16 cellular contexts compared by ENCODE assay signal in genomic region chr5:179873176-179873575, GRCh38. TPM values are rescaled to one million over a fixed set of nuclear protein-coding genes. Genes with fewer than 3 reads are reported as not detected.
DNase-seq lines count a peak whose midpoint lies in the region; ATAC-seq, FAIRE-seq and TF ChIP-seq lines count a peak whose summit lies in the region.
"Had no signal": no experiment of that assay in that cellular context is flagged by ENCODE, and none has a peak within 500 bp of the region (broad histone marks: within the 10 kb centered on the region; RNA-seq: fewer than 3 reads in every experiment).

No MANE protein-coding gene starts in this region.

- no peaks in the 10 kb centered on the region; a peak in 1 of 4 replicates for H3K79me1 ChIP-seq in IMR-90 (ENCODE audit: low read depth in 1 of 2, low read length in 2 of 2)

- H2BK20ac ChIP-seq in IMR-90 (ENCODE audit: low read depth, low read length) = no peak overlapping the region

- H4K91ac ChIP-seq in IMR-90 (ENCODE audit: insufficient read depth, low read depth, low read length) = no peak overlapping the region

- H4K8ac ChIP-seq in IMR-90 (ENCODE audit: low read depth in 2 of 2, low read length in 2 of 2) = no peak overlapping the region

- no peak overlapping the region for H3K4me2 ChIP-seq in IMR-90 (ENCODE audit: low read depth, low read length)
- H3K4me2 ChIP-seq: BLaER1 treated with 17β-estradiol and CSF1 and Interleukin-3, amounts not matched to agents 10 nM and 100 nM had no signal

- no peak overlapping the region for H3K9ac ChIP-seq in IMR-90 (ENCODE audit: low read depth, low read length)
- H3K9ac ChIP-seq in kidney (ENCODE audit: low read length in 2 of 2) = no peak overlapping the region
- H3K9ac ChIP-seq: BLaER1 treated with 17β-estradiol and CSF1 and Interleukin-3, amounts not matched to agents 10 nM and 100 nM had no signal

- no peak overlapping the region for H3K4ac ChIP-seq in IMR-90 (ENCODE audit: low read depth, low read length)

- dilution Hi-C loops in IMR-90 (cut with HindIII; ENCODE audit: low sequenced_read_pairs, unreplicated experiment) = no loop called here

- no peak overlapping the region for H3K56ac ChIP-seq in IMR-90 (ENCODE audit: extremely low read depth, insufficient read depth, low read length)

- H2BK15ac ChIP-seq in IMR-90 (ENCODE audit: low read depth, low read length) = no peak overlapping the region

- FAIRE-seq in kidney (lab: Jason Lieb, UNC) = no peak
- FAIRE-seq: GM12878, GM18507 had no signal

- no peak overlapping the region for H3K23ac ChIP-seq in IMR-90 (ENCODE audit: low read depth, low read length)

- in situ Hi-C loops in IMR-90 (cut with MboI; ENCODE audit: low sequenced_read_pairs) = no loop called here

- no peak overlapping the region for H2AK5ac ChIP-seq in IMR-90 (ENCODE audit: low read depth, low read length)

- ATAC-seq in activated CD8-positive, alpha-beta T cell treated with anti-CD3 and anti-CD28 coated beads for 36 hours = peak; percentile 13
- no peak for ATAC-seq in activated CD8-positive, alpha-beta T cell treated with anti-CD3 and anti-CD28 coated beads, Interleukin-2, amount 10 ng/mL, durations not matched to agents 7 days and 5 days
- ATAC-seq in IMR-90 (ENCODE audit: low read depth) = no peak
- ATAC-seq: GM12878, HCT116 had no signal

- H3K9me3 ChIP-seq in IMR-90 (ENCODE audit: control insufficient read depth, insufficient read depth, low read length) (no peaks in the 10 kb centered on the region), kidney (ENCODE audit: control insufficient read depth in 1 of 2, low read length in 2 of 2) (no peaks in the 10 kb centered on the region), testis (no peaks in the 10 kb centered on the region)
- H3K9me3 ChIP-seq: BLaER1 treated with 17β-estradiol and CSF1 and Interleukin-3, amounts not matched to agents 10 nM and 100 nM had no signal

- H2AK9ac ChIP-seq in IMR-90 (replicated peaks; ENCODE audit: low read depth, low read length, poor library complexity) = peak overlapping the region; percentile 31

- no peak for TF ChIP-seq RAD21 in IMR-90 (IDR thresholded peaks at IDR 0.05; ENCODE audit: low read length)

- H4K5ac ChIP-seq in IMR-90 (ENCODE audit: low read depth, low read length) = no peak overlapping the region

- peaks cover 69% of the 10 kb centered on the region for H3K36me3 ChIP-seq in IMR-90 (ENCODE audit: control insufficient read depth, insufficient read depth, low read length)
- peaks cover 23 to 27% of the 10 kb centered on the region in 2 donors for H3K36me3 ChIP-seq in kidney (ENCODE audit: control insufficient read depth in 1 of 2, insufficient read depth in 2 of 2, low read length in 2 of 2)
- no peaks in the 10 kb centered on the region for H3K36me3 ChIP-seq in testis (ENCODE audit: low read depth, missing control alignments)

- no peak overlapping the region for H2BK5ac ChIP-seq in IMR-90 (ENCODE audit: low read depth, low read length, poor library complexity, severe bottlenecking)

- H3K27me3 Mint-ChIP-seq in activated CD8-positive, alpha-beta T cell treated with anti-CD3 and anti-CD28 coated beads for 36 hours = no peaks in the 10 kb centered on the region
- no peaks in the 10 kb centered on the region for H3K27me3 Mint-ChIP-seq in activated CD8-positive, alpha-beta T cell treated with anti-CD3 and anti-CD28 coated beads, Interleukin-2, amount 10 ng/mL, durations not matched to agents 7 days and 5 days (ENCODE audit: low read depth)
- H3K27me3 Mint-ChIP-seq: CD4-positive, alpha-beta T cell had no signal

- H3K27ac ChIP-seq in IMR-90 (ENCODE audit: insufficient read depth, low read length) (no peak overlapping the region), kidney (ENCODE audit: low read depth in 2 of 2, low read length in 2 of 2) (no peak overlapping the region), testis (no peak overlapping the region), RWPE1 (no peak overlapping the region)
- H3K27ac ChIP-seq: BLaER1 treated with 17β-estradiol and CSF1 and Interleukin-3, amounts not matched to agents 10 nM and 100 nM; HL-60 had no signal

- no peaks in the 10 kb centered on the region for H4K20me1 ChIP-seq in IMR-90 (ENCODE audit: insufficient read depth, low read length)

- H3K27ac Mint-ChIP-seq in activated CD8-positive, alpha-beta T cell treated with anti-CD3 and anti-CD28 coated beads for 36 hours = no peak overlapping the region
- no peak overlapping the region for H3K27ac Mint-ChIP-seq in activated CD8-positive, alpha-beta T cell treated with anti-CD3 and anti-CD28 coated beads, Interleukin-2, amount 10 ng/mL, durations not matched to agents 7 days and 5 days
- H3K27ac Mint-ChIP-seq: CD4-positive, alpha-beta T cell had no signal

- no peaks in the 10 kb centered on the region for H3K27me3 ChIP-seq in IMR-90 (ENCODE audit: control insufficient read depth, insufficient read depth, low read length)
- H3K27me3 ChIP-seq in testis = no peaks in the 10 kb centered on the region
- H3K27me3 ChIP-seq: BLaER1 treated with 17β-estradiol and CSF1 and Interleukin-3, amounts not matched to agents 10 nM and 100 nM had no signal

- no peak for TF ChIP-seq POLR2A in IMR-90 (IDR thresholded peaks at IDR 0.05; ENCODE audit: low read depth, low read length)
- TF ChIP-seq POLR2A in testis (IDR thresholded peaks at IDR 0.05) = no peak

- no peaks in the 10 kb centered on the region for H3K9me3 Mint-ChIP-seq in activated CD8-positive, alpha-beta T cell treated with anti-CD3 and anti-CD28 coated beads for 36 hours
- H3K9me3 Mint-ChIP-seq in activated CD8-positive, alpha-beta T cell treated with anti-CD3 and anti-CD28 coated beads, Interleukin-2, amount 10 ng/mL, durations not matched to agents 7 days and 5 days (ENCODE audit: insufficient read depth) = no peaks in the 10 kb centered on the region
- H3K9me3 Mint-ChIP-seq: CD4-positive, alpha-beta T cell had no signal

- H3K4me3 ChIP-seq in IMR-90 (ENCODE audit: insufficient read depth, low read depth, low read length) (no peak overlapping the region), kidney (ENCODE audit: low read length in 2 of 2) (no peak overlapping the region), testis (no peak overlapping the region)
- H3K4me3 ChIP-seq: BLaER1 treated with 17β-estradiol and CSF1 and Interleukin-3, amounts not matched to agents 10 nM and 100 nM; GM12878 had no signal

- H3K9me1 ChIP-seq in IMR-90 (ENCODE audit: insufficient read depth, low read length) = no peaks in the 10 kb centered on the region

- WGBS in IMR-90 (ENCODE audit: extremely low coverage in 2 of 2, insufficient read length in 1 of 2), 2 experiments = 100% methylated on average over 2 of the region's 9 CpGs; no CpG with 5 or more reads in 1 of the 2 experiments
- 88 to 100% methylated on average over 1 to 9 of the region's 9 CpGs for WGBS in testis, 2 donors

- no peak overlapping the region for H3K4me3 Mint-ChIP-seq in activated CD8-positive, alpha-beta T cell treated with anti-CD3 and anti-CD28 coated beads for 36 hours
- H3K4me3 Mint-ChIP-seq in activated CD8-positive, alpha-beta T cell treated with anti-CD3 and anti-CD28 coated beads, Interleukin-2, amount 10 ng/mL, durations not matched to agents 7 days and 5 days = no peak overlapping the region
- H3K4me3 Mint-ChIP-seq: CD4-positive, alpha-beta T cell had no signal

- H3K36me3 Mint-ChIP-seq in activated CD8-positive, alpha-beta T cell treated with anti-CD3 and anti-CD28 coated beads for 36 hours (ENCODE audit: low read depth) = peaks cover 23% of the 10 kb centered on the region
- peaks cover 18% of the 10 kb centered on the region for H3K36me3 Mint-ChIP-seq in activated CD8-positive, alpha-beta T cell treated with anti-CD3 and anti-CD28 coated beads, Interleukin-2, amount 10 ng/mL, durations not matched to agents 7 days and 5 days (ENCODE audit: low read depth)

- H2AFZ ChIP-seq in IMR-90 (replicated peaks; ENCODE audit: low read length, poor library complexity) = no peak overlapping the region

- no peak overlapping the region for H2BK120ac ChIP-seq in IMR-90 (ENCODE audit: low read depth, low read length)

- no peaks in the 10 kb centered on the region for H3K4me1 ChIP-seq in IMR-90 (ENCODE audit: control insufficient read depth, insufficient read depth, low read length)
- peaks cover 0 to 2% of the 10 kb centered on the region in 2 donors for H3K4me1 ChIP-seq in kidney (ENCODE audit: control insufficient read depth in 1 of 2, insufficient read depth in 1 of 2, low read depth in 1 of 2, low read length in 2 of 2)
- H3K4me1 ChIP-seq in testis = peaks cover 4% of the 10 kb centered on the region

- POLR2A ChIA-PET in activated CD8-positive, alpha-beta T cell treated with anti-CD3 and anti-CD28 coated beads for 36 hours (lab: Charles Lee) = interaction anchor here (1.5 kb wide), 1 partner anchor 9 kb away, joined by 5 read pairs; no protein-coding TSS in a partner anchor
- POLR2A ChIA-PET in activated CD8-positive, alpha-beta T cell treated with anti-CD3 and anti-CD28 coated beads, Interleukin-2, amount 10 ng/mL, durations not matched to agents 7 days and 5 days (lab: Charles Lee) = no interaction called here
- POLR2A ChIA-PET in IMR-90 (lab: Charles Lee; ENCODE audit: unreplicated experiment) = no interaction called here
- POLR2A ChIA-PET in RWPE1 (lab: Yijun Ruan, JAX; ENCODE audit: low non-redundant PET) = no interaction called here

- no peaks in the 10 kb centered on the region for H3K4me1 Mint-ChIP-seq in activated CD8-positive, alpha-beta T cell treated with anti-CD3 and anti-CD28 coated beads for 36 hours (ENCODE audit: low read depth)
- no peaks in the 10 kb centered on the region for H3K4me1 Mint-ChIP-seq in activated CD8-positive, alpha-beta T cell treated with anti-CD3 and anti-CD28 coated beads, Interleukin-2, amount 10 ng/mL, durations not matched to agents 7 days and 5 days (ENCODE audit: low read depth)

- TF ChIP-seq CTCF in activated CD8-positive, alpha-beta T cell treated with anti-CD3 and anti-CD28 coated beads for 36 hours (IDR thresholded peaks at IDR 0.05) = no peak
- TF ChIP-seq CTCF in IMR-90 (conservative IDR thresholded peaks at IDR 0.05; ENCODE audit: low read depth, low read length) (no peak), kidney (IDR thresholded peaks at IDR 0.05; ENCODE audit: borderline replicate concordance, extremely low read depth, insufficient read depth) (no peak), testis (IDR thresholded peaks at IDR 0.05) (no peak), RWPE1 (conservative IDR thresholded peaks at IDR 0.05; ENCODE audit: low read depth) (no peak)

- no TSS peak for BruUV-seq in IMR-90 (replicated peaks; lab: Mats Ljungman, UMichigan)

- CTCF ChIA-PET in activated CD8-positive, alpha-beta T cell treated with anti-CD3 and anti-CD28 coated beads for 36 hours (lab: Charles Lee) = interaction anchor here (1.1 kb wide), 1 partner anchor 8 kb away, joined by 3 read pairs; no protein-coding TSS in a partner anchor
- CTCF ChIA-PET in activated CD8-positive, alpha-beta T cell treated with anti-CD3 and anti-CD28 coated beads, Interleukin-2, amount 10 ng/mL, durations not matched to agents 7 days and 5 days (lab: Charles Lee) = no interaction called here
- CTCF ChIA-PET in IMR-90 (lab: Yijun Ruan, JAX) (no interaction called here), RWPE1 (lab: Yijun Ruan, JAX) (interaction anchor here (0.7 kb wide), 1 partner anchor 452 kb away, joined by 3 read pairs; no protein-coding TSS in a partner anchor)

- no peak overlapping the region for H3K18ac ChIP-seq in IMR-90 (ENCODE audit: low read depth, low read length)

- H3K14ac ChIP-seq in IMR-90 (replicated peaks; ENCODE audit: low read depth, low read length) = no peak overlapping the region

- no peak for DNase-seq in activated CD8-positive, alpha-beta T cell treated with anti-CD3 and anti-CD28 coated beads for 36 hours
- no peak for DNase-seq in activated CD8-positive, alpha-beta T cell treated with anti-CD3 and anti-CD28 coated beads, Interleukin-2, amount 10 ng/mL, durations not matched to agents 7 days and 5 days
- DNase-seq in IMR-90 = no peak
- peak; percentile 56 for DNase-seq in kidney
- no peak for DNase-seq in testis
- no peak for DNase-seq in germinal center (ENCODE audit: low spot score)
- DNase-seq in RWPE1 (ENCODE audit: low spot score) = no peak
- DNase-seq: ACHN; Calu3; CD4-positive, alpha-beta T cell; DMS79 had no signal

- intact Hi-C loops in activated CD8-positive, alpha-beta T cell treated with anti-CD3 and anti-CD28 coated beads for 36 hours (cut with micrococcal nuclease) = no loop called here
- intact Hi-C loops in IMR-90 (cut with micrococcal nuclease) = no loop called here
- intact Hi-C loops in kidney (cut with DNase I) = no loop called here
- intact Hi-C loops in testis (cut with DNase I; ENCODE audit: low total_unique reads) = no loop called here

RNA-seq across cellular contexts. Expression of gene MRNIP, which starts 14.6 kb away (rescaled TPM):
- total RNA-seq in activated CD8-positive, alpha-beta T cell treated with anti-CD3 and anti-CD28 coated beads for 36 hours = 10 to 100 TPM; 19.8 to 21.5 TPM
- total RNA-seq in activated CD8-positive, alpha-beta T cell treated with anti-CD3 and anti-CD28 coated beads, Interleukin-2, amount 10 ng/mL, durations not matched to agents 7 days and 5 days = 10 to 100 TPM; 16.1 to 17.1 TPM
- total RNA-seq in IMR-90 (2012; rRNA removed) (6.6 and 7.2 TPM in 2 replicates), kidney (36.6 TPM), testis (10 to 100 TPM; 58.7 to 61.4 TPM)
- polyA plus RNA-seq in IMR-90 (2012; rRNA removed) (20.3 and 24.7 TPM in 2 replicates), kidney (ENCODE audit: insufficient read depth, low read depth, low replicate concordance) (25.3 TPM), testis (ENCODE audit: insufficient read depth, low read depth, low replicate concordance) (34.9 TPM)
- polyA plus RNA-seq in IMR-90 (2012; cell fraction: cytosol; rRNA removed) = 9.9 and 11.2 TPM in 2 replicates
- polyA plus RNA-seq in IMR-90 (2012; cell fraction: nucleus; rRNA removed; ENCODE audit: low replicate concordance) = 140 and 168 TPM in 2 replicates

RNA-seq across cellular contexts. Expression of gene TBC1D9B, which starts 34.5 kb away (rescaled TPM):
- total RNA-seq in activated CD8-positive, alpha-beta T cell treated with anti-CD3 and anti-CD28 coated beads for 36 hours = 10 to 100 TPM; 92.4 to 94.6 TPM
- total RNA-seq in activated CD8-positive, alpha-beta T cell treated with anti-CD3 and anti-CD28 coated beads, Interleukin-2, amount 10 ng/mL, durations not matched to agents 7 days and 5 days = 10 to 100 TPM; 70.5 to 72.7 TPM
- total RNA-seq in IMR-90 (2012; rRNA removed) (18.3 and 58.6 TPM in 2 replicates), kidney (117 TPM), testis (100 to 1,000 TPM; 122 to 134 TPM)
- polyA plus RNA-seq in IMR-90 (2012; rRNA removed) (78.1 and 83.8 TPM in 2 replicates), kidney (ENCODE audit: insufficient read depth, low read depth, low replicate concordance) (49.5 TPM), testis (ENCODE audit: insufficient read depth, low read depth, low replicate concordance) (76.1 TPM)
- polyA plus RNA-seq in IMR-90 (2012; cell fraction: cytosol; rRNA removed) = 56.2 and 71.1 TPM in 2 replicates
- polyA plus RNA-seq in IMR-90 (2012; cell fraction: nucleus; rRNA removed; ENCODE audit: low replicate concordance) = 222 and 379 TPM in 2 replicates

RNA-seq across cellular contexts. Expression of gene SQSTM1, which starts 52.5 kb away (rescaled TPM):
- total RNA-seq in activated CD8-positive, alpha-beta T cell treated with anti-CD3 and anti-CD28 coated beads for 36 hours = 100 to 1,000 TPM; 105 to 123 TPM
- total RNA-seq in activated CD8-positive, alpha-beta T cell treated with anti-CD3 and anti-CD28 coated beads, Interleukin-2, amount 10 ng/mL, durations not matched to agents 7 days and 5 days = 100 to 1,000 TPM in 1 of 2 experiments, 10 to 100 TPM in 1; 100.0 to 102 TPM
- 168 and 184 TPM in 2 replicates for total RNA-seq in IMR-90 (2012; rRNA removed)
- 152 and 201 TPM in 2 replicates for polyA plus RNA-seq in IMR-90 (2012; rRNA removed)
- polyA plus RNA-seq in IMR-90 (2012; cell fraction: cytosol; rRNA removed) = 153 and 219 TPM in 2 replicates
- 377 and 407 TPM in 2 replicates for polyA plus RNA-seq in IMR-90 (2012; cell fraction: nucleus; rRNA removed; ENCODE audit: low replicate concordance)
- 249 TPM for total RNA-seq in kidney
- polyA plus RNA-seq in kidney (ENCODE audit: insufficient read depth, low read depth, low replicate concordance) = 309 TPM
- total RNA-seq in testis = 100 to 1,000 TPM; 192 to 255 TPM
- 165 TPM for polyA plus RNA-seq in testis (ENCODE audit: insufficient read depth, low read depth, low replicate concordance)

Comparison
In these comparisons a context has a peak if more than half of its experiments do, and no peak if none do; other contexts are left out.
1. CTCF ChIA-PET loops: an anchor here in activated CD8-positive, alpha-beta T cell treated with anti-CD3 and anti-CD28 coated beads for 36 hours (1.1 kb wide) and RWPE1 (0.7 kb wide); none called in activated CD8-positive, alpha-beta T cell treated with anti-CD3 and anti-CD28 coated beads, Interleukin-2, amount 10 ng/mL, durations not matched to agents 7 days and 5 days and IMR-90.